In genomic region chr10:21528452-21529235, GRCh38 we compare ENCODE assay signal across 9 cellular contexts. TPM values are rescaled to one million over a fixed set of nuclear protein-coding genes. Genes with fewer than 3 reads are reported as not detected.
DNase-seq lines count a peak whose midpoint lies in the region; ATAC-seq and TF ChIP-seq lines count a peak whose summit lies in the region.
"Had no signal": no experiment of that assay in that cellular context is flagged by ENCODE, and none has a peak within 500 bp of the region (broad histone marks: within the 10 kb centered on the region; RNA-seq: fewer than 3 reads in every experiment).

No MANE protein-coding gene starts in this region.

- 66% methylated on average over 11 of the region's 11 CpGs for WGBS in urinary bladder

- ATAC-seq in lower lobe of right lung: no peak
- no peak for ATAC-seq in HG03095 (IDR thresholded peaks at IDR 0.05; ENCODE audit: unreplicated experiment)
- ATAC-seq in HG03280 (IDR thresholded peaks at IDR 0.05; ENCODE audit: unreplicated experiment): no peak

- DNase-seq in right atrium auricular region (ENCODE audit: low spot score): no peak
- no peak for DNase-seq in cardiac septum (ENCODE audit: low spot score)
- no peak for DNase-seq in astrocyte of the cerebellum (ENCODE audit: low read depth)
- DNase-seq in lower lobe of right lung: no peak
- no peak for DNase-seq in NK-92 (lab: John Stamatoyannopoulos, UW; ENCODE audit: unreplicated experiment)
- DNase-seq: activated CD4-positive, alpha-beta T cell treated with anti-CD3 and anti-CD28 coated beads for 4 hours had no signal

- H3K9me3 ChIP-seq in right atrium auricular region (no peaks in the 10 kb centered on the region), lower lobe of right lung (no peaks in the 10 kb centered on the region)

- H3K27me3 ChIP-seq in right atrium auricular region (no peaks in the 10 kb centered on the region), lower lobe of right lung (ENCODE audit: low read depth) (no peaks in the 10 kb centered on the region)

- H3K36me3 ChIP-seq in right atrium auricular region (no peaks in the 10 kb centered on the region), lower lobe of right lung (no peaks in the 10 kb centered on the region), urinary bladder (ENCODE audit: insufficient read depth) (peaks cover 2% of the 10 kb centered on the region)

- TF ChIP-seq CTCF in right atrium auricular region (IDR thresholded peaks at IDR 0.05) (no peak), astrocyte of the cerebellum (IDR thresholded peaks at IDR 0.05; ENCODE audit: low read depth, low read length, missing control alignments) (no peak), lower lobe of right lung (IDR thresholded peaks at IDR 0.05) (no peak)

- in situ Hi-C loops in astrocyte of the cerebellum (cut with HindIII; ENCODE audit: low sequenced_read_pairs): no loop called here

- peaks cover 0 to 24% of the 10 kb centered on the region in 2 donors for H3K4me1 ChIP-seq in right atrium auricular region
- peaks cover 21% of the 10 kb centered on the region for H3K4me1 ChIP-seq in lower lobe of right lung
- H3K4me1 ChIP-seq in urinary bladder (ENCODE audit: insufficient read depth): no peaks in the 10 kb centered on the region

- peak overlapping the region; percentile 60 to 79 for H3K4me3 ChIP-seq in right atrium auricular region
- H3K4me3 ChIP-seq in astrocyte of the cerebellum (ENCODE audit: low read depth, low read length): peak overlapping the region; percentile 51
- peak overlapping the region; percentile 82 for H3K4me3 ChIP-seq in lower lobe of right lung
- no peak overlapping the region for H3K4me3 ChIP-seq in urinary bladder (ENCODE audit: low read depth, low read length)

- H3K27ac ChIP-seq in right atrium auricular region (peak overlapping the region; percentile 98), lower lobe of right lung (peak overlapping the region; percentile 96), urinary bladder (ENCODE audit: low read depth) (peak overlapping the region; percentile 59)

- intact Hi-C loops in cardiac septum (cut with DNase I) (loop anchor here (1.0 to 10.0 kb wide), 4 partner anchors 12 to 906 kb away; partner anchors contain the start of gene NEBL), lower lobe of right lung (cut with DNase I) (no loop called here)

RNA-seq across cellular contexts. Expression of gene SKIDA1, which starts 3.2 kb away (rescaled TPM):
- total RNA-seq in right atrium auricular region: 1 to 10 TPM; 2.1 to 2.6 TPM
- 1.8 TPM for total RNA-seq in cardiac septum
- 0.95 TPM for total RNA-seq in lower lobe of right lung
- total RNA-seq in urinary bladder: 5.0 TPM
- 0.61 TPM for polyA plus RNA-seq in urinary bladder

RNA-seq across cellular contexts. Expression of gene MLLT10, which starts 5.4 kb away (rescaled TPM):
- total RNA-seq in right atrium auricular region (10 to 100 TPM; 18.8 to 27.2 TPM), cardiac septum (32.5 TPM), lower lobe of right lung (48.8 TPM), urinary bladder (109 TPM)
- 36.6 TPM for polyA plus RNA-seq in urinary bladder
